9 cellular contexts compared by ENCODE assay signal in the genomic region with DNA sequence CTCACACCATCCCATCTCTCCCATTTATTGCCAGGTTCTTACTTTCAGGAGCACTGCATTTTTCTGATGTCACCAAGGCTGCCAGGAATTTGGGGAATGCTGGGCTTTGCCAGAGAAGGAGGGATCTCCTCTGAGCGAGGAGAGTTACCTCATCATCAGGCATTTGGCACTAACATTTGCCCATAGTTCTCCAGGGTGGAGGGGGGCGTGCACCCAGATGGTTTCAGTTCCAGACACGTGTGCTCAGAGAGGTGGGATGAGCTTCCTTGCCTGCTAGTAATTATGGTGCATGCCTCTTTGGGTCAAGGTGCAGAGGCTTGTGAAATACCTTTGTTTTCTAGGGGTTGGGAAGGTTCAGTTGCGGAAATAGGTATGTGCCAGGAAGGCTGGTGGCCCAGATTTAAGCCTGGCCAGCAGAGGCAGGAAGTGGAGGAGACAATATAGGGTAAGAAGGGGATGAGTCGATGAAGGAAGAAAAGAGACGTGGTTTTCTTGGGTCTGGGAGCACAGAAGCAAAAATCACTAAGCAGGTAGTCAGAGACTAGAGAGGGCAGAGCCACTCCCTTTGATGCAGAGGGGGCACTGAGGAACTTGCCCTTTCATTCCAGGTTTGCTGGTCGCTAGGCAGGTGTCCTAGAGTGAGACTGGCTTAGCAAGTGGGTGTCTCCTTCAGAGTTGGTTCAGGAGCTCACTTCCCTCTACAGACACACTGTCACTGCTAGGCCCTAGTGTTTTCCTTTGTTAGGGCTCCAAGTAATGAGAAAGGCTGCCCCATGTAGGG. TPM values are rescaled to one million over a fixed set of nuclear protein-coding genes. Genes with fewer than 3 reads are reported as not detected.
DNase-seq lines count a peak whose midpoint lies in the region; ATAC-seq and TF ChIP-seq lines count a peak whose summit lies in the region.
"Had no signal": no experiment of that assay in that cellular context is flagged by ENCODE, and none has a peak within 500 bp of the region (broad histone marks: within the 10 kb centered on the region; RNA-seq: fewer than 3 reads in every experiment).

No MANE protein-coding gene starts in this region.

- H3K4ac ChIP-seq in trophoblast cell (ENCODE audit: low read depth, low read length), result peak overlapping the region; percentile 22

- peaks cover 20% of the 10 kb centered on the region for H3K79me2 ChIP-seq in trophoblast cell (ENCODE audit: control insufficient read depth, insufficient read depth, low read length, poor library complexity)

- peak overlapping the region; percentile 74 for H2BK5ac ChIP-seq in trophoblast cell (ENCODE audit: low read depth, low read length, poor library complexity)

- peak overlapping the region; percentile 90 for H4K91ac ChIP-seq in trophoblast cell (ENCODE audit: low read depth, low read length)

- peak overlapping the region; percentile 11 for H2AK5ac ChIP-seq in trophoblast cell (ENCODE audit: low read length)

- H3K36me3 Mint-ChIP-seq in activated T-cell treated with anti-CD3 and anti-CD28 coated beads, Interleukin-2, amount 50 U/mL, for 24 hours (ENCODE audit: low read depth), result no peaks in the 10 kb centered on the region

- peak overlapping the region; percentile 94 for H3K27ac ChIP-seq in RWPE1
- peak overlapping the region; percentile 95 for H3K27ac ChIP-seq in trophoblast cell (ENCODE audit: low read depth, low read length)

- H3K14ac ChIP-seq in trophoblast cell (ENCODE audit: low read length), result peak overlapping the region; percentile 83

- peak overlapping the region; percentile 87 for H2BK120ac ChIP-seq in trophoblast cell (ENCODE audit: insufficient read depth, low read length, poor library complexity)

- peak overlapping the region; percentile 77 for H3K18ac ChIP-seq in trophoblast cell (ENCODE audit: low read length)

- H2BK12ac ChIP-seq in trophoblast cell (ENCODE audit: low read length), result peak overlapping the region; percentile 95

- H3K4me3 ChIP-seq in fibroblast of the aortic adventitia (ENCODE audit: low read depth, low read length), result peak overlapping the region; percentile 3
- no peak overlapping the region for H3K4me3 ChIP-seq in trophoblast cell (ENCODE audit: low read depth, low read length)

- POLR2A ChIA-PET in RWPE1 (lab: Yijun Ruan, JAX; ENCODE audit: low non-redundant PET), result interaction anchor here (0.6 kb wide), 2 partner anchors 91 to 133 kb away, joined by 3 read pairs; no protein-coding TSS in a partner anchor

- CTCF ChIA-PET in RWPE1 (lab: Yijun Ruan, JAX), result interaction anchor here (0.6 kb wide), 2 partner anchors 12 to 125 kb away, joined by 3 to 6 read pairs; no protein-coding TSS in a partner anchor

- peaks cover 9% of the 10 kb centered on the region for H3K4me1 Mint-ChIP-seq in activated T-cell treated with anti-CD3 and anti-CD28 coated beads, Interleukin-2, amount 50 U/mL, for 24 hours (ENCODE audit: low read depth)

- no peaks in the 10 kb centered on the region for H3K9me3 ChIP-seq in trophoblast cell (ENCODE audit: insufficient read depth, low read depth, low read length)

- H3K27ac Mint-ChIP-seq in activated T-cell treated with anti-CD3 and anti-CD28 coated beads, Interleukin-2, amount 50 U/mL, for 24 hours, result no peak overlapping the region

- peaks cover 20% of the 10 kb centered on the region for H3K79me1 ChIP-seq in trophoblast cell (ENCODE audit: low read length)

- no peaks in the 10 kb centered on the region for H3K9me3 Mint-ChIP-seq in activated T-cell treated with anti-CD3 and anti-CD28 coated beads, Interleukin-2, amount 50 U/mL, for 24 hours

- H3K27me3 ChIP-seq in trophoblast cell (ENCODE audit: insufficient read depth, low read length), result no peaks in the 10 kb centered on the region

- H3K27me3 Mint-ChIP-seq in activated T-cell treated with anti-CD3 and anti-CD28 coated beads, Interleukin-2, amount 50 U/mL, for 24 hours, result no peaks in the 10 kb centered on the region

- peak overlapping the region; percentile 42 for H3K4me2 ChIP-seq in trophoblast cell (ENCODE audit: low read length)

- TF ChIP-seq CTCF in RWPE1 (conservative IDR thresholded peaks at IDR 0.05; ENCODE audit: low read depth) (no peak), fibroblast of the aortic adventitia (IDR thresholded peaks at IDR 0.05; ENCODE audit: insufficient read depth, low read length) (no peak)

- no peak overlapping the region for H3K23ac ChIP-seq in trophoblast cell (ENCODE audit: low read length)

- no peak overlapping the region for H3K4me3 Mint-ChIP-seq in activated T-cell treated with anti-CD3 and anti-CD28 coated beads, Interleukin-2, amount 50 U/mL, for 24 hours

- H4K8ac ChIP-seq in trophoblast cell (ENCODE audit: low read depth, low read length), result peak overlapping the region; percentile 52

- H3K9ac ChIP-seq in trophoblast cell (ENCODE audit: low read length), result no peak overlapping the region

- H3K36me3 ChIP-seq in trophoblast cell (ENCODE audit: control insufficient read depth in 1 of 2, insufficient read depth in 2 of 2, low read length in 2 of 2), result no peaks in the 10 kb centered on the region

- whole genome bisulfite sequencing in trophoblast cell (ENCODE audit: extremely low coverage, insufficient coverage, insufficient read length), result no CpG with 5 or more reads among the region's 7 CpGs

- no peak overlapping the region for H4K12ac ChIP-seq in trophoblast cell (ENCODE audit: low read depth, low read length)

- peaks cover 28 to 40% of the 10 kb centered on the region in 2 experiments for H3K4me1 ChIP-seq in trophoblast cell (ENCODE audit: control insufficient read depth in 1 of 2, insufficient read depth in 2 of 2, low read length in 2 of 2)

- DNase-seq in GM04503 (ENCODE audit: low read depth) (peak; percentile 94), RWPE1 (ENCODE audit: low spot score) (peak; percentile 93), fibroblast of the aortic adventitia (ENCODE audit: low read depth) (peak; percentile 98), trophoblast cell (peak; percentile 95 to 98), NCI-H1930 (lab: John Stamatoyannopoulos, UW) (no peak)
- no peak for DNase-seq in activated T-cell treated with anti-CD3 and anti-CD28 coated beads, Interleukin-2, amount 50 U/mL, for 24 hours
- DNase-seq: activated naive CD4-positive, alpha-beta T cell had no signal

- H2AFZ ChIP-seq in trophoblast cell (ENCODE audit: insufficient read depth, low read length, poor library complexity), result no peak overlapping the region

- no peak for ATAC-seq in GM18517 (IDR thresholded peaks at IDR 0.05; ENCODE audit: unreplicated experiment)
- no peak for ATAC-seq in GM21737 (IDR thresholded peaks at IDR 0.05; ENCODE audit: unreplicated experiment)

RNA-seq across cellular contexts. Expression of a gene that starts 7.2 kb away (rescaled TPM):
- 3.9 and 5.4 TPM in 2 replicates for total RNA-seq in fibroblast of the aortic adventitia (ENCODE audit: low replicate concordance)
- polyA plus RNA-seq in trophoblast cell (2013), result 45.0 and 47.3 TPM in 2 replicates

RNA-seq across cellular contexts. Expression of a gene that starts 36.1 kb away (rescaled TPM):
- total RNA-seq in fibroblast of the aortic adventitia (ENCODE audit: low replicate concordance), result 0.09 and 1.1 TPM in 2 replicates
- polyA plus RNA-seq in trophoblast cell (2013), result 22.2 and 24.0 TPM in 2 replicates

Comparison
In these comparisons a context has a peak if more than half of its experiments do, and no peak if none do; other contexts are left out.
1. DNase-seq: peak in GM04503 (single experiment), RWPE1 (single experiment), fibroblast of the aortic adventitia (single experiment) and trophoblast cell (2 of 2); none in activated T-cell treated with anti-CD3 and anti-CD28 coated beads, Interleukin-2, amount 50 U/mL, for 24 hours (single experiment) and NCI-H1930 (0 of 2).